In genomic region chr11:7353100-7353499, GRCh38 we compare ENCODE assay signal across 1 cellular context.
TF ChIP-seq lines count a peak whose summit lies in the region.

No MANE protein-coding gene starts in this region.

TF ChIP-seq in IMR-90, 13 proteins besides CTCF, POLR2A, EP300 and RAD21 (continued from another document):
- TF ChIP-seq SMC3 (IDR thresholded peaks at IDR 0.05; ENCODE audit: low read depth, low read length) (no peak), CHD1 (IDR thresholded peaks at IDR 0.05; ENCODE audit: low read depth, low read length) (no peak), CEBPB (IDR thresholded peaks at IDR 0.05; ENCODE audit: low read depth, low read length) (no peak), RCOR1 (IDR thresholded peaks at IDR 0.05; ENCODE audit: insufficient replicate concordance, low read length) (no peak)
TF ChIP-seq in IMR-90: peak in this region for 0.
